In the genomic region with DNA sequence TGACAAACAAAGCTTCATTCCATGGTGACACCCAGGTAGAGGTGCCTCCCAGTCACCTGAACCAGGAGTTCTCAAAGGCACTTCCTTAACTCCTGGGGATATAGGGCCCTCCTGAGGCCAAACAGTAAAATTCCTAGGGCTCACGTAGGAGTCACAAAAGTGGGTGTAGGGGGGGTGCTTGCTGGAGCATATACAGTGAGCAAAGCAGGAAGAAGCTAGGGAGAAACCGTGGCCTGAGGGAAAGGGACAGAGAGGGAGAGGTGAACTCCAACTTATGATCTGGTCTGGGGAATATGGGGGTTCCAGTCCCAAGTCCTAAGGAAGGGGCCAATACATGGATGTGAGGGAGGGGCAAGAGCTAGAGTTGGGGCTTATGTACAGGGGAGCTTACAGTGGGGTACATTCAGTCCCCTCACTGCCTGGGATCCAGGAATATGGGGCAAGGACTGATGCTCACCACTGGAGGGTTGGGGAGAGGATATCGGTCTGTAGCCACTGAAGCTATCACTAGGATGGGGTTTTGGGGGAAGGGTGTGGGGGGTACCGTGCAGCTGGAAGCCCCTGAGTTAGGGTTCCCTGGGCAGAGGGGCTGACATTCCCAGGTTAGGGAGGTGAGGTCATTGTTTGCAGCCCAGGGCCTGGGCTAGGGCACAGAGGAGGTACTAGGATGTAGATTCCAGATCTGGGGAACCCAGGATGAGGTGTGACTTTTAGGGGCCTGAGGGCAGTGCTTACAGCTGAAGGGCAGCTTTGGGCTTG, we compare ENCODE assay signal across 8 cellular contexts. TPM values are rescaled to one million over a fixed set of nuclear protein-coding genes. Genes with fewer than 3 reads are reported as not detected.
DNase-seq lines count a peak whose midpoint lies in the region; ATAC-seq and TF ChIP-seq lines count a peak whose summit lies in the region.

No MANE protein-coding gene starts in this region.

- peak overlapping the region; percentile 84 to 90 (median 89) for H3K4me3 Mint-ChIP-seq in CD4-positive, alpha-beta memory T cell

- peaks cover 19% of the 10 kb centered on the region for H3K79me2 ChIP-seq in neural cell (replicated peaks; ENCODE audit: insufficient read depth, low read length)

- H3K27ac Mint-ChIP-seq in CD4-positive, alpha-beta memory T cell: peak overlapping the region; percentile 82 to 96 (median 92)

- peak overlapping the region; percentile 54 to 87 for H3K4me3 ChIP-seq in CD4-positive, alpha-beta memory T cell (ENCODE audit: low read length in 2 of 2)
- H3K4me3 ChIP-seq in MG63 (peak overlapping the region; percentile 100), duodenal mucosa (ENCODE audit: low read depth in 1 of 2, low read length in 2 of 2) (peak overlapping the region; percentile 83 to 87), neural cell (ENCODE audit: low read length) (peak overlapping the region; percentile 94)

- H3K27me3 ChIP-seq in CD4-positive, alpha-beta memory T cell (ENCODE audit: insufficient read depth, low read length): no peaks in the 10 kb centered on the region
- H3K27me3 ChIP-seq in MG63: no peaks in the 10 kb centered on the region
- H3K27me3 ChIP-seq in duodenal mucosa (ENCODE audit: control insufficient read depth in 1 of 2, insufficient read depth in 2 of 2, low read length in 2 of 2): no peaks in the 10 kb centered on the region
- H3K27me3 ChIP-seq in neural cell (ENCODE audit: insufficient read depth, low read depth, low read length): no peaks in the 10 kb centered on the region

- peaks cover 38 to 65% (median 52%) of the 10 kb centered on the region in 4 donors for H3K4me1 Mint-ChIP-seq in CD4-positive, alpha-beta memory T cell

- no peak for TF ChIP-seq CTCF in neural cell (IDR thresholded peaks at IDR 0.05; ENCODE audit: poor library complexity, severe bottlenecking)

- no peaks in the 10 kb centered on the region for H3K9me3 ChIP-seq in CD4-positive, alpha-beta memory T cell (ENCODE audit: control insufficient read depth in 1 of 2, low read length in 2 of 2)
- H3K9me3 ChIP-seq in MG63 (no peaks in the 10 kb centered on the region), duodenal mucosa (ENCODE audit: control insufficient read depth in 1 of 2, low read length in 2 of 2) (no peaks in the 10 kb centered on the region), neural cell (ENCODE audit: low read length) (no peaks in the 10 kb centered on the region)

- H2AFZ ChIP-seq in neural cell (ENCODE audit: low read depth, low read length): peak overlapping the region; percentile 73

- CTCF ChIA-PET in CD4-positive, alpha-beta memory T cell (lab: Charles Lee; ENCODE audit: partially characterized antibody): interaction anchor here (0.7 to 7.6 kb wide), 11 partner anchors 10 to 174 kb away, joined by 3 to 70 read pairs (median 8); partner anchors contain the start of gene UBE2V1

- TF ChIP-seq RAD21 in neural cell (conservative IDR thresholded peaks at IDR 0.05): no peak

- H3K27ac ChIP-seq in CD4-positive, alpha-beta memory T cell (ENCODE audit: low read depth, low read length): peak overlapping the region; percentile 81
- H3K27ac ChIP-seq in duodenal mucosa (ENCODE audit: low read depth, low read length) (peak overlapping the region; percentile 84), neural cell (ENCODE audit: low read length) (no peak overlapping the region)

- H4K20me1 ChIP-seq in neural cell (ENCODE audit: insufficient read depth): no peaks in the 10 kb centered on the region

- peak overlapping the region; percentile 98 for H3K4me2 ChIP-seq in neural cell (ENCODE audit: low read length)

- peaks cover 62% of the 10 kb centered on the region for H3K4me1 ChIP-seq in CD4-positive, alpha-beta memory T cell (ENCODE audit: insufficient read depth, low read length)
- H3K4me1 ChIP-seq in duodenal mucosa (ENCODE audit: control insufficient read depth in 1 of 2, insufficient read depth in 2 of 2, low read length in 2 of 2): peaks cover 43 to 45% of the 10 kb centered on the region in 2 donors

- no peak for ATAC-seq in GM19328 (IDR thresholded peaks at IDR 0.05; ENCODE audit: unreplicated experiment)

- POLR2A ChIA-PET in CD4-positive, alpha-beta memory T cell (lab: Charles Lee; ENCODE audit: partially characterized antibody): interaction anchor here (1.0 to 3.7 kb wide), 15 partner anchors 10 to 778 kb away, joined by 3 to 76 read pairs (median 8); partner anchors contain the start of genes ADNP, CEBPB, PTPN1 and RNF114

- peaks cover 5 to 12% of the 10 kb centered on the region in 2 donors for H3K36me3 Mint-ChIP-seq in CD4-positive, alpha-beta memory T cell

- no peaks in the 10 kb centered on the region for H3K9me3 Mint-ChIP-seq in CD4-positive, alpha-beta memory T cell

- peaks cover 10% of the 10 kb centered on the region for H3K36me3 ChIP-seq in CD4-positive, alpha-beta memory T cell (ENCODE audit: insufficient read depth, low read length)
- peaks cover 55% of the 10 kb centered on the region for H3K36me3 ChIP-seq in MG63
- H3K36me3 ChIP-seq in duodenal mucosa (ENCODE audit: control insufficient read depth in 1 of 2, insufficient read depth in 2 of 2, low read length in 2 of 2): peaks cover 7 to 12% of the 10 kb centered on the region in 2 donors
- H3K36me3 ChIP-seq in neural cell (ENCODE audit: insufficient read depth, low read length): no peaks in the 10 kb centered on the region

- no peak for DNase-seq in CD4-positive, alpha-beta memory T cell
- no peak for DNase-seq in MG63
- no peak for DNase-seq in DMS114 treated with DMSO at 0.1 percent for 48 hours (lab: John Stamatoyannopoulos, UW; ENCODE audit: unreplicated experiment)
- DNase-seq in cerebellum (ENCODE audit: low spot score): no peak
- no peak for DNase-seq in NCI-H774 (lab: John Stamatoyannopoulos, UW)

- H3K9me2 ChIP-seq in neural cell (ENCODE audit: insufficient read depth, low read length): no peaks in the 10 kb centered on the region

- H3K27me3 Mint-ChIP-seq in CD4-positive, alpha-beta memory T cell: no peaks in the 10 kb centered on the region

- no peak for TF ChIP-seq EP300 in neural cell (conservative IDR thresholded peaks at IDR 0.05; ENCODE audit: poor library complexity, severe bottlenecking)

- H3F3A ChIP-seq in neural cell (ENCODE audit: insufficient read depth, low read length, poor library complexity, severe bottlenecking): no peaks in the 10 kb centered on the region

- intact Hi-C loops in CD4-positive, alpha-beta memory T cell (cut with micrococcal nuclease): loop anchor here (1.0 kb wide), 1 partner anchor 17 kb away; no protein-coding TSS in a partner anchor

- H3K9ac ChIP-seq in duodenal mucosa (ENCODE audit: low read depth in 1 of 2, low read length in 2 of 2): peak overlapping the region; percentile 82 to 90
- peak overlapping the region; percentile 85 for H3K9ac ChIP-seq in neural cell (ENCODE audit: low read length)

TF ChIP-seq in neural cell, 6 proteins besides CTCF, POLR2A, EP300 and RAD21:
- TF ChIP-seq MXI1 (conservative IDR thresholded peaks at IDR 0.05; ENCODE audit: poor library complexity, severe bottlenecking) (no peak), TAF1 (IDR thresholded peaks at IDR 0.05; ENCODE audit: low read depth) (no peak), EZH2 (IDR thresholded peaks at IDR 0.05; ENCODE audit: borderline replicate concordance, insufficient read depth, low read length, poor library complexity, severe bottlenecking) (no peak), SMC3 (conservative IDR thresholded peaks at IDR 0.05; ENCODE audit: poor library complexity) (no peak), REST (IDR thresholded peaks at IDR 0.05; ENCODE audit: borderline replicate concordance) (no peak)

RNA-seq across cellular contexts. Expression of gene PEDS1, which starts 0.9 kb away (rescaled TPM):
- 10 to 100 TPM; 16.8 TPM for total RNA-seq in CD4-positive, alpha-beta memory T cell
- polyA plus RNA-seq in CD4-positive, alpha-beta memory T cell: 10 to 100 TPM; 14.7 to 25.1 TPM
- 18.2 and 31.6 TPM in 2 replicates for total RNA-seq in MG63 (2014; rRNA removed; shearing (Covaris generic); ENCODE audit: low replicate concordance)
- polyA plus RNA-seq in neural cell: 10.0 and 16.5 TPM in 2 replicates
- polyA minus RNA-seq in neural cell: 19.8 and 20.2 TPM in 2 replicates
- 8.6 TPM for total RNA-seq in cerebellum

RNA-seq across cellular contexts. Expression of gene CEBPB, which starts 38.1 kb away (rescaled TPM):
- total RNA-seq in CD4-positive, alpha-beta memory T cell: 10 to 100 TPM; 32.7 to 34.3 TPM
- polyA plus RNA-seq in CD4-positive, alpha-beta memory T cell: 10 to 100 TPM; 12.8 to 23.5 TPM
- 22.5 and 46.5 TPM in 2 replicates for total RNA-seq in MG63 (2014; rRNA removed; shearing (Covaris generic); ENCODE audit: low replicate concordance)
- 0.59 and 0.94 TPM in 2 replicates for polyA plus RNA-seq in neural cell
- 0.97 and 1.0 TPM in 2 replicates for polyA minus RNA-seq in neural cell
- 1.7 TPM for total RNA-seq in cerebellum

RNA-seq across cellular contexts. Expression of gene UBE2V1, which starts 39.6 kb away (rescaled TPM):
- total RNA-seq in CD4-positive, alpha-beta memory T cell: 100 to 1,000 TPM; 131 to 133 TPM
- polyA plus RNA-seq in CD4-positive, alpha-beta memory T cell: 100 to 1,000 TPM; 151 to 176 TPM
- total RNA-seq in MG63 (2014; rRNA removed; shearing (Covaris generic); ENCODE audit: low replicate concordance): 23.3 and 29.6 TPM in 2 replicates
- 34.4 and 44.2 TPM in 2 replicates for polyA plus RNA-seq in neural cell
- 58.4 and 70.0 TPM in 2 replicates for polyA minus RNA-seq in neural cell
- 69.1 TPM for total RNA-seq in cerebellum
